In genomic region chr14:53953828-53954550, GRCh38 we compare ENCODE assay signal across 8 cellular contexts. TPM values are rescaled to one million over a fixed set of nuclear protein-coding genes. Genes with fewer than 3 reads are reported as not detected.
A peak's percentile ranks its signal among the peaks of the same experiment; 100 is the strongest.
DNase-seq lines count a peak whose midpoint lies in the region; ATAC-seq and TF ChIP-seq lines count a peak whose summit lies in the region.

No MANE protein-coding gene starts in this region.

- H3K27ac ChIP-seq in MM.1S (ENCODE audit: low read length) (no peak overlapping the region), mammary epithelial cell (ENCODE audit: insufficient read depth, low read depth, low read length) (peak overlapping the region; percentile 56)

- no peaks in the 10 kb centered on the region for H3K9me3 ChIP-seq in MM.1S (replicated peaks; ENCODE audit: insufficient read depth, low read length)
- no peaks in the 10 kb centered on the region for H3K9me3 ChIP-seq in mammary epithelial cell (replicated peaks; ENCODE audit: insufficient read depth, low read length)

- intact Hi-C loops in mammary epithelial cell (cut with micrococcal nuclease) = loop anchor here (5.0 to 10.0 kb wide), 4 partner anchors 221 to 417 kb away; no protein-coding TSS in a partner anchor

- BruUV-seq in mammary epithelial cell (replicated peaks; lab: Mats Ljungman, UMichigan) = no TSS peak

- WGBS in mammary epithelial cell (ENCODE audit: low coverage, missing lambda C conversion rate) = 4% methylated on average over 9 of the region's 51 CpGs

- no peaks in the 10 kb centered on the region for H3K9me2 ChIP-seq in MM.1S (replicated peaks; ENCODE audit: insufficient read depth, low read length)

- H3K79me2 ChIP-seq in MM.1S (ENCODE audit: low read length) (no peaks in the 10 kb centered on the region), mammary epithelial cell (ENCODE audit: insufficient read depth, low read length) (peaks cover 45% of the 10 kb centered on the region)

- H3K9ac ChIP-seq in MM.1S (ENCODE audit: low read length) = no peak overlapping the region
- peak overlapping the region; percentile 69 for H3K9ac ChIP-seq in mammary epithelial cell (ENCODE audit: insufficient read depth, low read length)

- H3K4me3 ChIP-seq in MM.1S (ENCODE audit: low read length) (peak overlapping the region; percentile 56), mammary epithelial cell (replicated peaks in 1 of 3; ENCODE audit: insufficient read depth in 1 of 3, low read depth in 2 of 3, low read length in 3 of 3) (peak overlapping the region; percentile 48 to 67 (median 59))

- peak; percentile 17 for ATAC-seq in stimulated activated naive CD8-positive, alpha-beta T cell treated with anti-CD3 and anti-CD28 coated beads, Interleukin-15, amount 100 ng/mL, for 72 hours
- no peak for ATAC-seq in HG03342 (IDR thresholded peaks at IDR 0.05; ENCODE audit: unreplicated experiment)
- no peak for ATAC-seq in HG02973 (IDR thresholded peaks at IDR 0.05; ENCODE audit: unreplicated experiment)
- no peak for ATAC-seq in HG03378 (IDR thresholded peaks at IDR 0.05; ENCODE audit: unreplicated experiment)

- H3K27me3 Mint-ChIP-seq in stimulated activated naive CD8-positive, alpha-beta T cell treated with anti-CD3 and anti-CD28 coated beads, Interleukin-15, amount 100 ng/mL, for 72 hours = peaks cover 86% of the 10 kb centered on the region

- peak; percentile 54 for DNase-seq in GM03348 (ENCODE audit: low spot score)
- DNase-seq in MM.1S = no peak
- peak; percentile 52 for DNase-seq in mammary epithelial cell
- DNase-seq in kidney tubule cell (ENCODE audit: low spot score) = peak; percentile 49
- peak in 1 of 2 donors; percentile 20 for DNase-seq in stimulated activated naive CD8-positive, alpha-beta T cell treated with anti-CD3 and anti-CD28 coated beads, Interleukin-15, amount 100 ng/mL, for 72 hours

- CTCF ChIA-PET in mammary epithelial cell (lab: Charles Lee; ENCODE audit: low non-redundant PET) = interaction anchor here (0.6 kb wide), 2 partner anchors 216 to 411 kb away, joined by 5 to 6 read pairs; no protein-coding TSS in a partner anchor

- H4K20me1 ChIP-seq in MM.1S (ENCODE audit: insufficient read depth, low read length) (no peaks in the 10 kb centered on the region), mammary epithelial cell (ENCODE audit: insufficient read depth, low read length) (no peaks in the 10 kb centered on the region)

- peaks cover 47% of the 10 kb centered on the region for H3K4me1 Mint-ChIP-seq in stimulated activated naive CD8-positive, alpha-beta T cell treated with anti-CD3 and anti-CD28 coated beads, Interleukin-15, amount 100 ng/mL, for 72 hours

- H2AFZ ChIP-seq in MM.1S (ENCODE audit: low read length) (peak overlapping the region; percentile 65), mammary epithelial cell (ENCODE audit: low read depth, low read length) (peak overlapping the region; percentile 85)

- H3K36me3 ChIP-seq in MM.1S (replicated peaks; ENCODE audit: insufficient read depth, low read length) (no peaks in the 10 kb centered on the region), mammary epithelial cell (ENCODE audit: insufficient read depth, low read length) (peaks cover 4% of the 10 kb centered on the region)

- no peaks in the 10 kb centered on the region for H3K9me3 Mint-ChIP-seq in stimulated activated naive CD8-positive, alpha-beta T cell treated with anti-CD3 and anti-CD28 coated beads, Interleukin-15, amount 100 ng/mL, for 72 hours

- no peaks in the 10 kb centered on the region for H3K27me3 ChIP-seq in MM.1S (replicated peaks; ENCODE audit: insufficient read depth, low read length)
- no peaks in the 10 kb centered on the region for H3K27me3 ChIP-seq in mammary epithelial cell (ENCODE audit: insufficient read depth, low read length)

- no peak overlapping the region for H3K27ac Mint-ChIP-seq in stimulated activated naive CD8-positive, alpha-beta T cell treated with anti-CD3 and anti-CD28 coated beads, Interleukin-15, amount 100 ng/mL, for 72 hours

- in situ Hi-C loops in mammary epithelial cell (cut with MboI; ENCODE audit: low sequenced_read_pairs in 2 of 2) = no loop called here

- H3K4me2 ChIP-seq in MM.1S (ENCODE audit: low read depth, low read length) (peak overlapping the region; percentile 78), mammary epithelial cell (ENCODE audit: insufficient read depth, low read depth, low read length) (peak overlapping the region; percentile 94)

- H3K4me1 ChIP-seq in MM.1S (ENCODE audit: low read length) (no peaks in the 10 kb centered on the region), mammary epithelial cell (ENCODE audit: insufficient read depth, low read length) (peaks cover 17% of the 10 kb centered on the region)

- H3F3A ChIP-seq in MM.1S (ENCODE audit: insufficient read depth, low read length) = no peaks in the 10 kb centered on the region

- peak overlapping the region; percentile 76 to 87 for H3K4me3 Mint-ChIP-seq in stimulated activated naive CD8-positive, alpha-beta T cell treated with anti-CD3 and anti-CD28 coated beads, Interleukin-15, amount 100 ng/mL, for 72 hours

- dilution Hi-C loops in mammary epithelial cell (cut with HindIII; ENCODE audit: low sequenced_read_pairs) = no loop called here

- TF ChIP-seq CTCF in MM.1S (IDR thresholded peaks at IDR 0.05; ENCODE audit: low read length) (no peak), mammary epithelial cell (conservative IDR thresholded peaks at IDR 0.05 in 1 of 2, IDR thresholded peaks at IDR 0.05 in 1 of 2; ENCODE audit: extremely low read depth in 1 of 2, insufficient read depth in 1 of 2, low read depth in 1 of 2, low read length in 2 of 2) (no peak)

RNA-seq across cellular contexts. Expression of gene BMP4, which starts 2.6 kb away (rescaled TPM):
- total RNA-seq in mammary epithelial cell = 1 to 10 TPM; 1.2 to 1.9 TPM
- 7.5 TPM for polyA plus RNA-seq in mammary epithelial cell
- polyA minus RNA-seq in mammary epithelial cell = 4.6 TPM
